ENCODE assay signal across 1 cellular context in genomic region chr7:98628418-98628817, GRCh38.
TF ChIP-seq lines count a peak whose summit lies in the region.

No MANE protein-coding gene starts in this region.

TF ChIP-seq in GM23338, 12 proteins besides CTCF, POLR2A, EP300 and RAD21 (continued from another document):
- no peak for TF ChIP-seq ETS1 (IDR thresholded peaks at IDR 0.05)
- TF ChIP-seq EZH2phosphoT487 (IDR thresholded peaks at IDR 0.05; ENCODE audit: unreplicated experiment): no peak
- TF ChIP-seq EZH2 (IDR thresholded peaks at IDR 0.05; ENCODE audit: low read depth, unreplicated experiment): no peak
- TF ChIP-seq REST (IDR thresholded peaks at IDR 0.05; ENCODE audit: unreplicated experiment): no peak
- TF ChIP-seq ZNF331 (CRISPR knock-in tag; IDR thresholded peaks at IDR 0.05; ENCODE audit: low read depth): no peak
- TF ChIP-seq ZNF114 (CRISPR knock-in tag; IDR thresholded peaks at IDR 0.05): no peak
- no peak for TF ChIP-seq NANOG (IDR thresholded peaks at IDR 0.05; ENCODE audit: borderline replicate concordance)
- TF ChIP-seq STAT1 (IDR thresholded peaks at IDR 0.05; ENCODE audit: unreplicated experiment): no peak
- TF ChIP-seq CREB1 (CRISPR knock-in tag; IDR thresholded peaks at IDR 0.05; ENCODE audit: low read depth): no peak
